21 cellular contexts compared by ENCODE assay signal in the genomic region with DNA sequence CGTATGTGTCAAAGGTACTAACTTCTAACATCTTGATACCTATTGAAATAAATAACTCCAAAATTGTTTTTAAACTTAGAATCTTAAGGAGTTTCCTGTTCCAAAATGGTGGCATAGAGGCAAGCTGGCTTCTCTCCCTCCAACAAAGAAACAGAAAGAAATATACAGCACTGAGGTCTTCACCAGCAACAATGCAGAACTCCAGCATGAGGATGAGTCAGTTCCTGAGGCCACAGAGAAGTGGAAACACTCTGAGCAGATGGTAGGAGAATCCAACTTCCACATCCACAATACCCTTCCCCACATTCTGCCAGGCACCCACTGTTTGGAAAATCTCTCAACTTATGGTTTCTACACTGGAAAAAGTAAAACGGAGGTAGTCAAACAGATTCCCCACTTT.
"Had no signal": no experiment of that assay in that cellular context is flagged by ENCODE, and none has a peak within 500 bp of the region (broad histone marks: within the 10 kb centered on the region; RNA-seq: fewer than 3 reads in every experiment).

No MANE protein-coding gene starts in this region.

- DNase-seq: activated CD8-positive, alpha-beta memory T cell treated with anti-CD3 and anti-CD28 coated beads, Interleukin-2, amount 50 U/mL, for 4 hours; activated CD8-positive, alpha-beta T cell treated with anti-CD3 and anti-CD28 coated beads for 36 hours; activated naive CD4-positive, alpha-beta T cell treated with Interleukin-2 at 50 U/mL for 16 hours; activated naive CD8-positive, alpha-beta T cell treated with anti-CD3 and anti-CD28 coated beads, Interleukin-2, amount 50 U/mL, for 24 hours; central memory CD4-positive, alpha-beta T cell; cortex of kidney; left ventricle myocardium inferior; mesenchymal stem cell; occipital lobe; stimulated activated CD4-positive, alpha-beta T cell treated with anti-CD3 and anti-CD28 coated beads, Interleukin-2, amount 100 ng/mL, for 24 hours; stimulated activated naive CD4-positive, alpha-beta T cell; substantia nigra; T-cell; T1000; transverse colon had no signal

- H3K9me3 ChIP-seq: left ventricle myocardium inferior, prostate gland had no signal

- ATAC-seq: activated CD8-positive, alpha-beta T cell treated with anti-CD3 and anti-CD28 coated beads for 36 hours; activated naive CD8-positive, alpha-beta T cell treated with anti-CD3 and anti-CD28 coated beads, Interleukin-2, amount 50 U/mL, for 24 hours; foreskin keratinocyte; sciatic nerve; T-cell had no signal

- H3K27me3 ChIP-seq: transverse colon had no signal

- H3K27ac ChIP-seq: foreskin keratinocyte, left ventricle myocardium inferior, prostate gland, transverse colon, VCaP had no signal

- H3K36me3 ChIP-seq: prostate gland, transverse colon had no signal

- FAIRE-seq: astrocyte, keratinocyte had no signal

- H3K4me3 ChIP-seq: left ventricle myocardium inferior, prostate gland, transverse colon had no signal

- H3K4me1 ChIP-seq: foreskin keratinocyte, left ventricle myocardium inferior, prostate gland, transverse colon had no signal
